In genomic region chr19:40829205-40829604, GRCh38 we compare ENCODE assay signal across 30 cellular contexts. TPM values are rescaled to one million over a fixed set of nuclear protein-coding genes. Genes with fewer than 3 reads are reported as not detected.
"Had no signal": no experiment of that assay in that cellular context is flagged by ENCODE, and none has a peak within 500 bp of the region (broad histone marks: within the 10 kb centered on the region; RNA-seq: fewer than 3 reads in every experiment).

No MANE protein-coding gene starts in this region.

- H3K27ac ChIP-seq: adrenal gland, breast epithelium, SK-N-MC had no signal

- DNase-seq: activated B cell treated with CpG ODN at 0.5 μM for 24 hours; activated CD4-positive, alpha-beta T cell treated with anti-CD3 and anti-CD28 coated beads for 1 hour; activated CD4-positive, alpha-beta T cell treated with anti-CD3 and anti-CD28 coated beads, Interleukin-2, amount 50 U/mL, for 1 hour; activated CD8-positive, alpha-beta memory T cell treated with anti-CD3 and anti-CD28 coated beads, Interleukin-2, amount 50 U/mL, for 48 hours; activated CD8-positive, alpha-beta T cell treated with anti-CD3 and anti-CD28 coated beads, Interleukin-2, amount 10 ng/mL, durations not matched to agents 7 days and 5 days; activated effector memory CD4-positive, alpha-beta T cell treated with anti-CD3 and anti-CD28 coated beads, Interleukin-2, amount 50 U/mL, for 16 hours; activated naive CD4-positive, alpha-beta T cell treated with Interleukin-2 at 50 U/mL for 16 hours; activated T-cell treated with anti-CD3 and anti-CD28 coated beads, Interleukin-2, amount 50 U/mL, for 24 hours; anterior cingulate cortex; caudate nucleus; Karpas-422; NCI-H1105 treated with DMSO at 0.1 percent for 48 hours; NCI-H1436 treated with DMSO at 0.1 percent for 48 hours; NCI-H187; NCI-H2081; NCI-H510A treated with DMSO at 0.1 percent for 48 hours; NCI-H69; NK-92 treated with Interleukin-12 subunit alpha and Interleukin-12 subunit beta, amount 100 ng/mL, for 24 hours; OCI-M1; RPMI8226; T-cell; T-helper 2 cell; T1000 had no signal

- H3K9me3 Mint-ChIP-seq: activated T-cell treated with anti-CD3 and anti-CD28 coated beads, Interleukin-2, amount 50 U/mL, for 24 hours had no signal

- H3K4me1 ChIP-seq: breast epithelium had no signal

- H3K9me3 ChIP-seq: adrenal gland, breast epithelium had no signal

- H3K36me3 ChIP-seq: adrenal gland, breast epithelium had no signal

- H3K4me1 Mint-ChIP-seq: activated B cell treated with CpG ODN at 0.5 μM for 24 hours had no signal

- H3K27ac Mint-ChIP-seq: activated B cell treated with CpG ODN at 0.5 μM for 24 hours; activated CD8-positive, alpha-beta T cell treated with anti-CD3 and anti-CD28 coated beads, Interleukin-2, amount 10 ng/mL, durations not matched to agents 7 days and 5 days; activated naive CD8-positive, alpha-beta T cell; activated T-cell treated with anti-CD3 and anti-CD28 coated beads, Interleukin-2, amount 50 U/mL, for 24 hours had no signal

- H3K4me3 Mint-ChIP-seq: activated B cell treated with CpG ODN at 0.5 μM for 24 hours; activated CD8-positive, alpha-beta T cell treated with anti-CD3 and anti-CD28 coated beads, Interleukin-2, amount 10 ng/mL, durations not matched to agents 7 days and 5 days; activated naive CD8-positive, alpha-beta T cell; activated T-cell treated with anti-CD3 and anti-CD28 coated beads, Interleukin-2, amount 50 U/mL, for 24 hours; T-cell had no signal

- H3K27me3 ChIP-seq: adrenal gland, breast epithelium had no signal

- H3K27me3 Mint-ChIP-seq: activated B cell treated with CpG ODN at 0.5 μM for 24 hours; activated naive CD8-positive, alpha-beta T cell; activated T-cell treated with anti-CD3 and anti-CD28 coated beads, Interleukin-2, amount 50 U/mL, for 24 hours; T-cell had no signal

- H3K4me3 ChIP-seq: adrenal gland, breast epithelium, SK-N-MC had no signal

- ATAC-seq: activated CD8-positive, alpha-beta T cell treated with anti-CD3 and anti-CD28 coated beads, Interleukin-2, amount 10 ng/mL, durations not matched to agents 7 days and 5 days; Panc1; Right ventricle myocardium inferior; T-cell had no signal

RNA-seq across cellular contexts. Expression of gene CYP2A6, which starts 21.0 kb away (rescaled TPM):
- total RNA-seq: activated B cell treated with CpG ODN at 0.5 μM for 24 hours; activated CD8-positive, alpha-beta T cell treated with anti-CD3 and anti-CD28 coated beads, Interleukin-2, amount 10 ng/mL, durations not matched to agents 7 days and 5 days; chondrocyte; Right ventricle myocardium inferior had no signal

RNA-seq across cellular contexts. Expression of gene CYP2A7, which starts 52.8 kb away (rescaled TPM):
- total RNA-seq: activated B cell treated with CpG ODN at 0.5 μM for 24 hours; activated CD8-positive, alpha-beta T cell treated with anti-CD3 and anti-CD28 coated beads, Interleukin-2, amount 10 ng/mL, durations not matched to agents 7 days and 5 days; adrenal gland; breast epithelium; chondrocyte; Right ventricle myocardium inferior; T-cell had no signal
- polyA plus RNA-seq: adrenal gland had no signal

RNA-seq across cellular contexts. Expression of gene MIA, which starts 53.9 kb away (rescaled TPM):
- total RNA-seq: activated CD8-positive, alpha-beta T cell treated with anti-CD3 and anti-CD28 coated beads, Interleukin-2, amount 10 ng/mL, durations not matched to agents 7 days and 5 days; Right ventricle myocardium inferior had no signal
